In genomic region chr12:1920971-1921370, GRCh38 we compare ENCODE assay signal across 15 cellular contexts. TPM values are rescaled to one million over a fixed set of nuclear protein-coding genes. Genes with fewer than 3 reads are reported as not detected.
A peak's percentile ranks its signal among the peaks of the same experiment; 100 is the strongest.
DNase-seq lines count a peak whose midpoint lies in the region; TF ChIP-seq lines count a peak whose summit lies in the region.
"Had no signal": no experiment of that assay in that cellular context is flagged by ENCODE, and none has a peak within 500 bp of the region (broad histone marks: within the 10 kb centered on the region; RNA-seq: fewer than 3 reads in every experiment).

No MANE protein-coding gene starts in this region.

- TF ChIP-seq CTCF in suprapubic skin (IDR thresholded peaks at IDR 0.05): no peak
- TF ChIP-seq CTCF in A673 (conservative IDR thresholded peaks at IDR 0.05; ENCODE audit: low read depth, low read length): no peak

- H3K4me1 ChIP-seq in suprapubic skin: peaks cover 5% of the 10 kb centered on the region
- H3K4me1 ChIP-seq in A673 (ENCODE audit: insufficient read depth, low read length, poor library complexity, severe bottlenecking): peaks cover 28% of the 10 kb centered on the region
- H3K4me1 ChIP-seq: parathyroid adenoma had no signal

- intact Hi-C loops in A673 (cut with micrococcal nuclease; ENCODE audit: unreplicated experiment): no loop called here

- POLR2A ChIA-PET in A673 (lab: Charles Lee; ENCODE audit: low non-redundant PET): no interaction called here

- no TSS peak for BruUV-seq in A673 (replicated peaks; lab: Mats Ljungman, UMichigan)

- peaks cover 30% of the 10 kb centered on the region for H3K27me3 ChIP-seq in suprapubic skin
- no peaks in the 10 kb centered on the region for H3K27me3 ChIP-seq in A673 (replicated peaks; ENCODE audit: insufficient read depth, low read depth, low read length, poor library complexity)

- H3K4me3 ChIP-seq in suprapubic skin: no peak overlapping the region
- no peak overlapping the region for H3K4me3 ChIP-seq in A673 (ENCODE audit: low read depth, low read length, poor library complexity, severe bottlenecking)

- TF ChIP-seq POLR2A in suprapubic skin (IDR thresholded peaks at IDR 0.05): no peak

- CTCF ChIA-PET in A673 (lab: Charles Lee): no interaction called here

- no peaks in the 10 kb centered on the region for H3K36me3 ChIP-seq in suprapubic skin
- H3K36me3 ChIP-seq in A673 (ENCODE audit: insufficient read depth, low read length, poor library complexity, severe bottlenecking): no peaks in the 10 kb centered on the region
- H3K36me3 ChIP-seq: WERI-Rb-1 had no signal

- H3K9me3 ChIP-seq in suprapubic skin: no peaks in the 10 kb centered on the region
- H3K9me3 ChIP-seq in A673 (ENCODE audit: low read depth, low read length, poor library complexity, severe bottlenecking): no peaks in the 10 kb centered on the region

- peak; percentile 27 for DNase-seq in activated effector memory CD4-positive, alpha-beta T cell treated with anti-CD3 and anti-CD28 coated beads, Interleukin-2, amount 50 U/mL, for 16 hours
- no peak for DNase-seq in activated effector memory CD4-positive, alpha-beta T cell treated with Interleukin-2 at 50 U/mL for 16 hours
- DNase-seq in NOMO-1 treated with DMSO at 0.1 percent for 48 hours (lab: John Stamatoyannopoulos, UW; ENCODE audit: unreplicated experiment): peak; percentile 82
- DNase-seq in iPS-NIHi11 (ENCODE audit: low spot score): peak; percentile 18
- peak; percentile 62 to 78 for DNase-seq in suprapubic skin (ENCODE audit: low spot score in 2 of 2)
- DNase-seq in A673 (ENCODE audit: low spot score): no peak
- no peak for DNase-seq in NK-92 treated with Interleukin-12 subunit alpha and Interleukin-12 subunit beta, amount 100 ng/mL, for 24 hours (lab: John Stamatoyannopoulos, UW)
- DNase-seq in DMS114 treated with DMSO at 0.1 percent for 48 hours (lab: John Stamatoyannopoulos, UW; ENCODE audit: unreplicated experiment): no peak
- DNase-seq: activated naive CD4-positive, alpha-beta T cell treated with Interleukin-2 at 50 U/mL for 16 hours; IMR-90; NCI-H2081 treated with DMSO at 0.1 percent for 48 hours; PC-3; WERI-Rb-1 had no signal

- 85% methylated on average over 17 of the region's 17 CpGs for WGBS in suprapubic skin

- H3K27ac ChIP-seq in suprapubic skin: no peak overlapping the region
- H3K27ac ChIP-seq in A673 (ENCODE audit: low read depth, low read length, poor library complexity, severe bottlenecking): no peak overlapping the region
- H3K27ac ChIP-seq: parathyroid adenoma, WERI-Rb-1 had no signal

- no peak for TF ChIP-seq EP300 in suprapubic skin (IDR thresholded peaks at IDR 0.05)

RNA-seq across cellular contexts. Expression of gene CACNA2D4, which starts 2.5 kb away (rescaled TPM):
- 1 to 10 TPM in 2 of 4 donors, under 1 TPM in 2; 0.56 to 1.5 (median 0.97) TPM for total RNA-seq in suprapubic skin
- 0.41 and 1.2 TPM in 2 replicates for total RNA-seq in A673 (2021)
- total RNA-seq: PC-3, temporal lobe had no signal

Comparison
In these comparisons a context has a peak if more than half of its experiments do, and no peak if none do; other contexts are left out.
1. DNase-seq: peak in activated effector memory CD4-positive, alpha-beta T cell treated with anti-CD3 and anti-CD28 coated beads, Interleukin-2, amount 50 U/mL, for 16 hours (single experiment), NOMO-1 treated with DMSO at 0.1 percent for 48 hours (single experiment), iPS-NIHi11 (single experiment) and suprapubic skin (2 of 2); none in activated effector memory CD4-positive, alpha-beta T cell treated with Interleukin-2 at 50 U/mL for 16 hours (single experiment), A673 (single experiment), NK-92 treated with Interleukin-12 subunit alpha and Interleukin-12 subunit beta, amount 100 ng/mL, for 24 hours (single experiment) and DMS114 treated with DMSO at 0.1 percent for 48 hours (single experiment).